In genomic region chr13:110705826-110706569, GRCh38 we compare ENCODE assay signal across 8 cellular contexts. TPM values are rescaled to one million over a fixed set of nuclear protein-coding genes. Genes with fewer than 3 reads are reported as not detected.
DNase-seq lines count a peak whose midpoint lies in the region; ATAC-seq, FAIRE-seq and TF ChIP-seq lines count a peak whose summit lies in the region.

Gene CARS2 (minus strand): TSS chr13:110706116. CDS start chr13:110706093, 23 bp downstream.

- peak; percentile 95 for ATAC-seq in GM18505 (IDR thresholded peaks at IDR 0.05; ENCODE audit: unreplicated experiment)
- peak; percentile 89 for ATAC-seq in HG02970 (IDR thresholded peaks at IDR 0.05; ENCODE audit: low FRiP score, unreplicated experiment)
- peak; percentile 99 for ATAC-seq in left ventricle myocardium superior

- peak within 1 kb of the TSS; percentile 80 for H3K27ac ChIP-seq in angular gyrus (ENCODE audit: low read depth, low read length)

- intact Hi-C loops in T-helper 2 cell treated with Interferon-gamma antibody and Interleukin-4, amounts not matched to agents 100 ng/mL and 5 ng/mL, for 36 hours (cut with micrococcal nuclease) = loop anchor here (1.0 to 2.0 kb wide), 4 partner anchors 9 to 915 kb away; no protein-coding TSS in a partner anchor
- intact Hi-C loops in left ventricle myocardium superior (cut with micrococcal nuclease) = no loop called here

- peak; percentile 73 for TF ChIP-seq POLR2A in GM18505 (IDR thresholded peaks at IDR 0.05; ENCODE audit: borderline replicate concordance, extremely low read depth, insufficient read depth, insufficient read length)

- no peak for FAIRE-seq in urothelium cell line (lab: Jason Lieb, UNC)

- DNase-seq in NCI-H1930 (lab: John Stamatoyannopoulos, UW) = peak; percentile 98
- DNase-seq in left ventricle myocardium superior = peak; percentile 97
- peak; percentile 63 for DNase-seq in pulmonary artery endothelial cell (ENCODE audit: low read depth, low spot score)
- peak; percentile 93 for DNase-seq in urothelium cell line (ENCODE audit: low spot score)

RNA-seq across cellular contexts. Expression of gene CARS2, which starts in this region (rescaled TPM):
- 74.9 and 79.8 TPM in 2 replicates for total RNA-seq in T-helper 2 cell treated with Interferon-gamma antibody and Interleukin-4, amounts not matched to agents 100 ng/mL and 5 ng/mL, for 36 hours
- total RNA-seq in left ventricle myocardium superior (54.5 TPM), pulmonary artery endothelial cell (47.4 and 58.4 TPM in 2 replicates)

Comparison
In these comparisons a context has a peak if more than half of its experiments do, and no peak if none do; other contexts are left out.
1. Peak in every context shown above with its lines: DNase-seq, ATAC-seq and H3K27ac ChIP-seq.